Comparison of ENCODE assay signal across 18 cellular contexts in genomic region chr13:79681069-79681468, GRCh38.
DNase-seq lines count a peak whose midpoint lies in the region; ATAC-seq and TF ChIP-seq lines count a peak whose summit lies in the region.
"Had no signal": no experiment of that assay in that cellular context is flagged by ENCODE, and none has a peak within 500 bp of the region (broad histone marks: within the 10 kb centered on the region; RNA-seq: fewer than 3 reads in every experiment).

No MANE protein-coding gene starts in this region.

- no peak overlapping the region for H3K27ac Mint-ChIP-seq in GM23338
- H3K27ac Mint-ChIP-seq in activated CD4-positive, alpha-beta memory T cell treated with anti-CD3 and anti-CD28 coated beads, Interleukin-2, amount 10 ng/mL, durations not matched to agents 7 days and 5 days = no peak overlapping the region
- H3K27ac Mint-ChIP-seq: B cell had no signal

- no peak; the same call in 2 of the 3 replicates for ATAC-seq in GM23338

- no peak overlapping the region for H3K4me3 Mint-ChIP-seq in GM23338
- H3K4me3 Mint-ChIP-seq in activated CD4-positive, alpha-beta memory T cell treated with anti-CD3 and anti-CD28 coated beads, Interleukin-2, amount 10 ng/mL, durations not matched to agents 7 days and 5 days = no peak overlapping the region
- H3K4me3 Mint-ChIP-seq: B cell had no signal

- peaks cover 6% of the 10 kb centered on the region; the same call in 1 of the 2 replicates for H3K9me2 ChIP-seq in GM23338 (ENCODE audit: insufficient read depth)

- no peaks in the 10 kb centered on the region for H3K79me2 ChIP-seq in GM23338 (replicated peaks; ENCODE audit: insufficient read depth)

- H3K27me3 ChIP-seq in GM23338 (ENCODE audit: insufficient read depth) = no peaks in the 10 kb centered on the region
- H3K27me3 ChIP-seq: Peyer's patch had no signal

- H3F3A ChIP-seq in GM23338 (replicated peaks; ENCODE audit: low read depth) = no peaks in the 10 kb centered on the region

- H3K4me1 ChIP-seq in GM23338 (ENCODE audit: insufficient read depth) = no peaks in the 10 kb centered on the region
- H3K4me1 ChIP-seq: Peyer's patch had no signal

- H2AFZ ChIP-seq in GM23338 = peak overlapping the region; percentile 25; the same call in 1 of the 2 replicates

- H3K36me3 ChIP-seq in GM23338 (ENCODE audit: insufficient read depth) = no peaks in the 10 kb centered on the region
- H3K36me3 ChIP-seq: Peyer's patch had no signal

- TF ChIP-seq CTCF in GM23338 (conservative IDR thresholded peaks at IDR 0.05; ENCODE audit: low read depth in 2 of 2) (no peak), epithelial cell of esophagus (IDR thresholded peaks at IDR 0.05; ENCODE audit: insufficient read depth, low read depth, low read length, missing control alignments) (no peak), GM10266 (IDR thresholded peaks at IDR 0.05; ENCODE audit: control insufficient read depth, insufficient read depth, low read depth, missing control alignments) (no peak)

- H3K9me3 Mint-ChIP-seq in GM23338 = no peaks in the 10 kb centered on the region
- H3K9me3 Mint-ChIP-seq in activated CD4-positive, alpha-beta memory T cell treated with anti-CD3 and anti-CD28 coated beads, Interleukin-2, amount 10 ng/mL, durations not matched to agents 7 days and 5 days = no peaks in the 10 kb centered on the region

- no peaks in the 10 kb centered on the region for H4K20me1 ChIP-seq in GM23338 (replicated peaks; ENCODE audit: insufficient read depth)

- CTCF ChIA-PET in activated CD4-positive, alpha-beta memory T cell treated with anti-CD3 and anti-CD28 coated beads, Interleukin-2, amount 10 ng/mL, durations not matched to agents 7 days and 5 days (lab: Charles Lee) = interaction anchor here (1.1 to 1.8 kb wide), 2 partner anchors 10 to 17 kb away, joined by 3 to 7 read pairs; no protein-coding TSS in a partner anchor

- H3K36me3 Mint-ChIP-seq in GM23338 (ENCODE audit: low read depth) = no peaks in the 10 kb centered on the region
- H3K36me3 Mint-ChIP-seq in activated CD4-positive, alpha-beta memory T cell treated with anti-CD3 and anti-CD28 coated beads, Interleukin-2, amount 10 ng/mL, durations not matched to agents 7 days and 5 days (ENCODE audit: low read depth) = no peaks in the 10 kb centered on the region

- peaks cover 6% of the 10 kb centered on the region; the same call in 2 of the 3 replicates for H3K4me1 Mint-ChIP-seq in GM23338
- no peaks in the 10 kb centered on the region for H3K4me1 Mint-ChIP-seq in activated CD4-positive, alpha-beta memory T cell treated with anti-CD3 and anti-CD28 coated beads, Interleukin-2, amount 10 ng/mL, durations not matched to agents 7 days and 5 days
- H3K4me1 Mint-ChIP-seq: B cell had no signal

- POLR2A ChIA-PET in activated CD4-positive, alpha-beta memory T cell treated with anti-CD3 and anti-CD28 coated beads, Interleukin-2, amount 10 ng/mL, durations not matched to agents 7 days and 5 days (lab: Charles Lee) = no interaction called here

- H3K27ac ChIP-seq in GM23338 (ENCODE audit: low read depth) = no peak overlapping the region
- H3K27ac ChIP-seq: Peyer's patch, SK-N-MC had no signal

- H3K4me2 ChIP-seq in GM23338 = no peak overlapping the region

- no peaks in the 10 kb centered on the region for H3K27me3 Mint-ChIP-seq in GM23338 (ENCODE audit: insufficient read depth, low read depth, poor library complexity)
- peaks cover 3% of the 10 kb centered on the region for H3K27me3 Mint-ChIP-seq in activated CD4-positive, alpha-beta memory T cell treated with anti-CD3 and anti-CD28 coated beads, Interleukin-2, amount 10 ng/mL, durations not matched to agents 7 days and 5 days

- DNase-seq in GM23338 (ENCODE audit: low spot score) (peak; percentile 10), SW480 (ENCODE audit: low spot score) (peak; percentile 40), epithelial cell of esophagus (ENCODE audit: low read depth) (peak; percentile 77), kidney tubule cell (ENCODE audit: low spot score) (peak; percentile 40), GM10266 (ENCODE audit: extremely low spot score) (no peak), dedifferentiated amniotic fluid mesenchymal stem cell (ENCODE audit: extremely low spot score) (no peak), NCI-H2029 (lab: John Stamatoyannopoulos, UW) (no peak)
- DNase-seq in activated CD4-positive, alpha-beta memory T cell treated with anti-CD3 and anti-CD28 coated beads, Interleukin-2, amount 10 ng/mL, durations not matched to agents 7 days and 5 days = no peak
- DNase-seq: COR-L47, DMS 273 treated with DMSO at 0.1 percent for 48 hours, DND-41, GOT3, NCI-H1105, NCI-H2081 treated with DMSO at 0.1 percent for 48 hours, NCI-H510A treated with DMSO at 0.1 percent for 48 hours, Peyer's patch had no signal

- no peak overlapping the region for H3K4me3 ChIP-seq in GM23338
- no peak overlapping the region for H3K4me3 ChIP-seq in epithelial cell of esophagus (ENCODE audit: low read length)
- H3K4me3 ChIP-seq: Peyer's patch, SK-N-MC had no signal

TF ChIP-seq in GM23338, 12 proteins besides CTCF, POLR2A, EP300 and RAD21:
- no peak for TF ChIP-seq ZNF114 (CRISPR knock-in tag; IDR thresholded peaks at IDR 0.05)
- no peak for TF ChIP-seq EZH2phosphoT487 (IDR thresholded peaks at IDR 0.05; ENCODE audit: unreplicated experiment)
- no peak for TF ChIP-seq ZNF331 (CRISPR knock-in tag; IDR thresholded peaks at IDR 0.05; ENCODE audit: low read depth)
- no peak for TF ChIP-seq STAT1 (IDR thresholded peaks at IDR 0.05; ENCODE audit: unreplicated experiment)
- TF ChIP-seq CREB1 (CRISPR knock-in tag; IDR thresholded peaks at IDR 0.05; ENCODE audit: low read depth) = no peak
- TF ChIP-seq, protein P1, sequence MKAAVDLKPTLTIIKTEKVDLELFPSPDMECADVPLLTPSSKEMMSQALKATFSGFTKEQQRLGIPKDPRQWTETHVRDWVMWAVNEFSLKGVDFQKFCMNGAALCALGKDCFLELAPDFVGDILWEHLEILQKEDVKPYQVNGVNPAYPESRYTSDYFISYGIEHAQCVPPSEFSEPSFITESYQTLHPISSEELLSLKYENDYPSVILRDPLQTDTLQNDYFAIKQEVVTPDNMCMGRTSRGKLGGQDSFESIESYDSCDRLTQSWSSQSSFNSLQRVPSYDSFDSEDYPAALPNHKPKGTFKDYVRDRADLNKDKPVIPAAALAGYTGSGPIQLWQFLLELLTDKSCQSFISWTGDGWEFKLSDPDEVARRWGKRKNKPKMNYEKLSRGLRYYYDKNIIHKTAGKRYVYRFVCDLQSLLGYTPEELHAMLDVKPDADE (IDR thresholded peaks at IDR 0.05) = no peak

Comparison
In these comparisons a context has a peak if more than half of its experiments do, and no peak if none do; other contexts are left out.
1. DNase-seq: peak in GM23338 (single experiment), SW480 (single experiment), epithelial cell of esophagus (single experiment) and kidney tubule cell (single experiment); none in GM10266 (single experiment), activated CD4-positive, alpha-beta memory T cell treated with anti-CD3 and anti-CD28 coated beads, Interleukin-2, amount 10 ng/mL, durations not matched to agents 7 days and 5 days (single experiment), dedifferentiated amniotic fluid mesenchymal stem cell (single experiment) and NCI-H2029 (single experiment).